ENCODE assay signal across 22 cellular contexts in genomic region chr2:222701709-222702108, GRCh38. TPM values are rescaled to one million over a fixed set of nuclear protein-coding genes. Genes with fewer than 3 reads are reported as not detected.
A peak's percentile ranks its signal among the peaks of the same experiment; 100 is the strongest.
DNase-seq lines count a peak whose midpoint lies in the region; ATAC-seq and TF ChIP-seq lines count a peak whose summit lies in the region.
"Had no signal": no experiment of that assay in that cellular context is flagged by ENCODE, and none has a peak within 500 bp of the region (broad histone marks: within the 10 kb centered on the region; RNA-seq: fewer than 3 reads in every experiment).

No MANE protein-coding gene starts in this region.

- DNase-seq in NCI-H2171 treated with DMSO at 0.1 percent for 48 hours (lab: John Stamatoyannopoulos, UW) (peak; percentile 33), NCI-H2171 (lab: John Stamatoyannopoulos, UW) (no peak)
- DNase-seq in CD8-positive, alpha-beta T cell: no peak
- DNase-seq in central memory CD8-positive, alpha-beta T cell (ENCODE audit: low spot score in 2 of 2): no peak
- DNase-seq in stimulated activated CD8-positive, alpha-beta memory T cell treated with anti-CD3 and anti-CD28 coated beads, Interleukin-4, amount 100 ng/mL, for 48 hours: no peak
- DNase-seq: amniotic stem cell; caudate nucleus; effector CD8-positive, alpha-beta T cell; H7; kidney; mesenchymal stem cell; NCI-H1694 treated with DMSO at 0.1 percent for 48 hours; NK-92 treated with Interleukin-12 subunit alpha and Interleukin-12 subunit beta, amount 100 ng/mL, for 24 hours; stomach had no signal

- peak overlapping the region; percentile 53 for H3K4me2 ChIP-seq in Loucy (ENCODE audit: low read depth, low read length, poor library complexity, severe bottlenecking)
- H3K4me2 ChIP-seq: A549 had no signal

- H3K36me3 Mint-ChIP-seq in CD8-positive, alpha-beta T cell: no peaks in the 10 kb centered on the region
- no peaks in the 10 kb centered on the region for H3K36me3 Mint-ChIP-seq in central memory CD8-positive, alpha-beta T cell (ENCODE audit: insufficient read depth)
- H3K36me3 Mint-ChIP-seq: CD8-positive, alpha-beta memory T cell had no signal

- ATAC-seq in CD8-positive, alpha-beta T cell: peak; percentile 59
- peak; percentile 75 for ATAC-seq in central memory CD8-positive, alpha-beta T cell (replicated peaks; ENCODE audit: extremely low read depth, poor library complexity, severe bottlenecking)
- ATAC-seq in HG03432 (IDR thresholded peaks at IDR 0.05; ENCODE audit: unreplicated experiment) (no peak), HG03135 (IDR thresholded peaks at IDR 0.05; ENCODE audit: unreplicated experiment) (no peak)
- ATAC-seq: A549, Right ventricle myocardium inferior had no signal

- CTCF ChIA-PET in CD8-positive, alpha-beta T cell (lab: Charles Lee): interaction anchor here (1.1 kb wide), 1 partner anchor 34 kb away, joined by 3 read pairs; no protein-coding TSS in a partner anchor

- no peak overlapping the region for H2AFZ ChIP-seq in Loucy (ENCODE audit: low read length)

- H3K79me2 ChIP-seq in Loucy (ENCODE audit: insufficient read depth, low read length): no peaks in the 10 kb centered on the region

- intact Hi-C loops in CD8-positive, alpha-beta T cell (cut with DNase I, micrococcal nuclease): no loop called here

- H3K27me3 ChIP-seq in CD8-positive, alpha-beta T cell (ENCODE audit: insufficient read depth, low read length): no peaks in the 10 kb centered on the region
- H3K27me3 ChIP-seq in Loucy (ENCODE audit: insufficient read depth, low read length, poor library complexity, severe bottlenecking): no peaks in the 10 kb centered on the region
- H3K27me3 ChIP-seq: stomach had no signal

- peaks cover 12% of the 10 kb centered on the region for H3K4me1 Mint-ChIP-seq in CD8-positive, alpha-beta T cell (ENCODE audit: low read depth)
- H3K4me1 Mint-ChIP-seq in central memory CD8-positive, alpha-beta T cell: peaks cover 15% of the 10 kb centered on the region

- POLR2A ChIA-PET in CD8-positive, alpha-beta T cell (lab: Charles Lee): no interaction called here

- H3K9me3 Mint-ChIP-seq in CD8-positive, alpha-beta T cell: no peaks in the 10 kb centered on the region
- no peaks in the 10 kb centered on the region for H3K9me3 Mint-ChIP-seq in central memory CD8-positive, alpha-beta T cell
- H3K9me3 Mint-ChIP-seq: CD8-positive, alpha-beta memory T cell had no signal

- no peaks in the 10 kb centered on the region for H3K9me2 ChIP-seq in Loucy (replicated peaks; ENCODE audit: low read depth, low read length)

- no peak overlapping the region for H3K27ac Mint-ChIP-seq in CD8-positive, alpha-beta T cell
- H3K27ac Mint-ChIP-seq in central memory CD8-positive, alpha-beta T cell (ENCODE audit: low read depth): peak overlapping the region; percentile 74

- H4K20me1 ChIP-seq in Loucy (ENCODE audit: insufficient read depth, low read length, poor library complexity, severe bottlenecking): no peaks in the 10 kb centered on the region

- no peaks in the 10 kb centered on the region for H3K9me3 ChIP-seq in CD8-positive, alpha-beta T cell (ENCODE audit: low read length)
- H3K9me3 ChIP-seq in Loucy (ENCODE audit: insufficient read depth, low read depth, low read length): no peaks in the 10 kb centered on the region
- H3K9me3 ChIP-seq: A549, stomach had no signal

- no peaks in the 10 kb centered on the region for H3K36me3 ChIP-seq in CD8-positive, alpha-beta T cell (ENCODE audit: insufficient read depth, low read length)
- H3K36me3 ChIP-seq in Loucy (ENCODE audit: insufficient read depth, low read length): no peaks in the 10 kb centered on the region
- H3K36me3 ChIP-seq: stomach had no signal

- no peaks in the 10 kb centered on the region for H3F3A ChIP-seq in Loucy (ENCODE audit: low read depth)

- H3K27ac ChIP-seq in CD8-positive, alpha-beta T cell (ENCODE audit: low read depth, low read length): no peak overlapping the region
- H3K27ac ChIP-seq: A549, stomach had no signal

- peaks cover 11% of the 10 kb centered on the region for H3K4me1 ChIP-seq in CD8-positive, alpha-beta T cell (ENCODE audit: insufficient read depth, low read length)
- H3K4me1 ChIP-seq in Loucy (ENCODE audit: insufficient read depth, low read length, poor library complexity, severe bottlenecking): peaks cover 18% of the 10 kb centered on the region
- H3K4me1 ChIP-seq: A549 had no signal

- peak overlapping the region; percentile 44 for H3K4me3 Mint-ChIP-seq in CD8-positive, alpha-beta T cell
- H3K4me3 Mint-ChIP-seq in central memory CD8-positive, alpha-beta T cell: peak overlapping the region; percentile 1
- H3K4me3 Mint-ChIP-seq: neural crest cell had no signal

- H3K4me3 ChIP-seq in CD8-positive, alpha-beta T cell (ENCODE audit: low read depth, low read length): no peak overlapping the region
- H3K4me3 ChIP-seq in Loucy (ENCODE audit: low read length, poor library complexity, severe bottlenecking): peak overlapping the region; percentile 28
- H3K4me3 ChIP-seq: A549, stomach had no signal

- no peak for TF ChIP-seq CTCF in CD8-positive, alpha-beta T cell (IDR thresholded peaks at IDR 0.05)
- no peak for TF ChIP-seq CTCF in Loucy (conservative IDR thresholded peaks at IDR 0.05; ENCODE audit: low read length)

- H3K9ac ChIP-seq in Loucy (ENCODE audit: low read depth, low read length, poor library complexity, severe bottlenecking): no peak overlapping the region

- H3K27me3 Mint-ChIP-seq in CD8-positive, alpha-beta T cell (ENCODE audit: low read depth): peaks cover 28% of the 10 kb centered on the region
- peaks cover 86% of the 10 kb centered on the region for H3K27me3 Mint-ChIP-seq in central memory CD8-positive, alpha-beta T cell

RNA-seq across cellular contexts. Expression of gene MOGAT1, which starts 30.3 kb away (rescaled TPM):
- total RNA-seq in CD8-positive, alpha-beta T cell: not detected
- total RNA-seq: CD8-positive, alpha-beta memory T cell; fibroblast of lung; H7; kidney; neural crest cell had no signal

RNA-seq across cellular contexts. Expression of gene FARSB, which starts 45.8 kb away (rescaled TPM):
- 1 to 10 TPM; 7.2 to 8.5 TPM for total RNA-seq in CD8-positive, alpha-beta T cell

Comparison
In these comparisons a context has a peak if more than half of its experiments do, and no peak if none do; other contexts are left out.
1. ATAC-seq: peak in CD8-positive, alpha-beta T cell (single experiment) and central memory CD8-positive, alpha-beta T cell (single experiment); none in HG03432 (single experiment) and HG03135 (single experiment).